In the genomic region with DNA sequence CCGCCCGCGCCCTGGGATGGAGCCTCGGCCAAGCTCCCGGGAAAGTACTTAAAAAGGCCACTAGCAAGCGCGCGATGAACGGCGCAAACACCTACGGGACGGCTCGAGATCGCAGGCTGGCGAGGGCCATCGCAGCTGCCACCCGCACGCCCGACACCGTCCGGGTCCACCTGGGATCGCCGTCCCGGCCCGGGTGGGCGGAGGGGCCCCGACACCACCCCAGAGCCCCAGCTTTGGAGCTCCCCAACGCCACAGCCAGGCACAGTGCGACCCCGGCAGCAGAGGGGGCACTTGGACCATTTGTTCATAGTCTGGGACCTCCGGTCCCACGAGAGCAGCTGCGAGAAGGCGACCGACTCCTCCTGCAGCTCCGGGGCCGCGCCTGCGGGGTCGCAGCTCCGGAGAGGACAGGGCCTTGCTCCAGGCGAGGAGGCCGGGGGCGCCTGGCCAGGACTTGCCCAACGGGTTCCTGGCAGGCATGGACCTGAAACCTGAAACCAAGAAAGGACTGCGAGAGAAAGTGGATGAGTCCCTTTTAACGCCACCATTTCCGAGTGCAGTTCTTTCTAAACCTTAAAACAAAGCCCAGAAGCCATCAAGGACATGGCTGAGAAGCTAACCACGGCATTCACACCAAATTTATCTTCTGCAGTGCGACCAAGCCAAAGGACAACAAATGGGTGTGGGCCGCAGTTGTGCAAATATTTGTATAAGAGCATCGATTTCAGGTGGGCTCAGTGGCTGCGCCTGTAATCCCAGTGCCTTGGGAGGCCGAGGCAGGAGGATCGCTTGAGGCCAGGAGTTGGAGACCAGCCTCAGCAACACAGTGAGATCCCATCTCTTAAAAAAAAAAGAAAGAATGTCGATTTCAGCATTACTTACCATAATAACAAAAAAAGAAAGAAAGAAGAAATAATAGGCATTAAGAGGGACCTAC, we compare ENCODE assay signal across 1 cellular context.
TF ChIP-seq lines count a peak whose summit lies in the region.

No MANE protein-coding gene starts in this region.

TF ChIP-seq in HCT116, 20 proteins besides CTCF, POLR2A, EP300 and RAD21 (continued from another document):
- TF ChIP-seq MAX (IDR thresholded peaks at IDR 0.05): peak; percentile 69
- TF ChIP-seq ZFX (IDR thresholded peaks at IDR 0.05): peak; percentile 32; the same call in 1 of the 2 replicates
- TF ChIP-seq YY1 (IDR thresholded peaks at IDR 0.05; ENCODE audit: extremely low read depth, insufficient replicate concordance, low read depth, low read length): peak; percentile 23
